14 cellular contexts compared by ENCODE assay signal in genomic region chr1:181077576-181078242, GRCh38. TPM values are rescaled to one million over a fixed set of nuclear protein-coding genes. Genes with fewer than 3 reads are reported as not detected.
DNase-seq lines count a peak whose midpoint lies in the region; TF ChIP-seq lines count a peak whose summit lies in the region.
"Had no signal": no experiment of that assay in that cellular context is flagged by ENCODE, and none has a peak within 500 bp of the region (broad histone marks: within the 10 kb centered on the region; RNA-seq: fewer than 3 reads in every experiment).

No MANE protein-coding gene starts in this region.

- no peak overlapping the region for H2BK15ac ChIP-seq in mesendoderm (replicated peaks; ENCODE audit: low read depth)

- peak overlapping the region; percentile 37 for H3K56ac ChIP-seq in mesendoderm (ENCODE audit: low read length)

- no peak overlapping the region for H3K4ac ChIP-seq in mesendoderm (ENCODE audit: low read depth, low read length)

- no peak overlapping the region for H2AK5ac ChIP-seq in mesendoderm (ENCODE audit: low read length)

- no peak for TF ChIP-seq CTCF in Loucy (conservative IDR thresholded peaks at IDR 0.05; ENCODE audit: low read length)
- no peak for TF ChIP-seq CTCF in prostate gland (IDR thresholded peaks at IDR 0.05)

- no peak overlapping the region for H4K8ac ChIP-seq in mesendoderm (ENCODE audit: low read depth, low read length)

- H3K27ac ChIP-seq in mesendoderm (ENCODE audit: low read depth, low read length) (no peak overlapping the region), prostate gland (no peak overlapping the region)

- H4K20me1 ChIP-seq in Loucy (ENCODE audit: insufficient read depth, low read length, poor library complexity, severe bottlenecking) = no peaks in the 10 kb centered on the region

- H2AFZ ChIP-seq in Loucy (ENCODE audit: low read length) = peak overlapping the region; percentile 47

- H4K5ac ChIP-seq in mesendoderm (ENCODE audit: low read length) = no peak overlapping the region

- no peak for TF ChIP-seq POLR2A in prostate gland (IDR thresholded peaks at IDR 0.05)

- H3K4me3 ChIP-seq in Loucy (ENCODE audit: low read length, poor library complexity, severe bottlenecking) (peak overlapping the region; percentile 15), mesendoderm (ENCODE audit: low read length) (no peak overlapping the region), prostate gland (no peak overlapping the region)

- H3F3A ChIP-seq in Loucy (ENCODE audit: low read depth) = no peaks in the 10 kb centered on the region

- no peak overlapping the region for H3K18ac ChIP-seq in mesendoderm (ENCODE audit: low read length)

- H3K36me3 ChIP-seq in Loucy (ENCODE audit: insufficient read depth, low read length) (no peaks in the 10 kb centered on the region), mesendoderm (ENCODE audit: control insufficient read depth, insufficient read depth, low read length) (no peaks in the 10 kb centered on the region), prostate gland (no peaks in the 10 kb centered on the region)

- peak overlapping the region; percentile 54 for H3K9ac ChIP-seq in Loucy (ENCODE audit: low read depth, low read length, poor library complexity, severe bottlenecking)
- no peak overlapping the region for H3K9ac ChIP-seq in mesendoderm (ENCODE audit: low read length)

- intact Hi-C loops in prostate gland (cut with DNase I) = no loop called here

- H3K23ac ChIP-seq in mesendoderm (ENCODE audit: low read length) = no peak overlapping the region

- H3K79me2 ChIP-seq in Loucy (ENCODE audit: insufficient read depth, low read length) (no peaks in the 10 kb centered on the region), mesendoderm (ENCODE audit: control insufficient read depth, insufficient read depth, low read length) (no peaks in the 10 kb centered on the region)

- H3K4me1 ChIP-seq in Loucy (ENCODE audit: insufficient read depth, low read length, poor library complexity, severe bottlenecking) = peaks cover 51% of the 10 kb centered on the region
- peaks cover 2% of the 10 kb centered on the region for H3K4me1 ChIP-seq in mesendoderm (ENCODE audit: control insufficient read depth, low read depth, low read length)
- H3K4me1 ChIP-seq in prostate gland (replicated peaks) = no peaks in the 10 kb centered on the region

- H3K79me1 ChIP-seq in mesendoderm (ENCODE audit: low read length) = no peaks in the 10 kb centered on the region

- H3K4me2 ChIP-seq in Loucy (ENCODE audit: low read depth, low read length, poor library complexity, severe bottlenecking) (peak overlapping the region; percentile 49), mesendoderm (ENCODE audit: low read length) (no peak overlapping the region)

- H3K9me3 ChIP-seq in Loucy (ENCODE audit: insufficient read depth, low read depth, low read length) = no peaks in the 10 kb centered on the region
- H3K9me3 ChIP-seq in prostate gland = no peaks in the 10 kb centered on the region

- no peaks in the 10 kb centered on the region for H3K27me3 ChIP-seq in Loucy (ENCODE audit: insufficient read depth, low read length, poor library complexity, severe bottlenecking)
- no peaks in the 10 kb centered on the region for H3K27me3 ChIP-seq in mesendoderm (ENCODE audit: insufficient read depth, low read length, poor library complexity)
- no peaks in the 10 kb centered on the region for H3K27me3 ChIP-seq in prostate gland (replicated peaks; ENCODE audit: insufficient read depth)

- no CpG with 5 or more reads among the region's 7 CpGs for WGBS in mesendoderm (ENCODE audit: extremely low coverage, insufficient coverage, low lambda C conversion rate)
- WGBS in prostate gland = 81% methylated on average over 7 of the region's 7 CpGs

- H2BK5ac ChIP-seq in mesendoderm (ENCODE audit: low read length) = no peak overlapping the region

- no peak overlapping the region for H2BK120ac ChIP-seq in mesendoderm (ENCODE audit: low read depth, low read length)

- no peaks in the 10 kb centered on the region for H3K9me2 ChIP-seq in Loucy (replicated peaks; ENCODE audit: low read depth, low read length)

- peak; percentile 38 for DNase-seq in Daoy (ENCODE audit: low read depth)
- peak; percentile 74 for DNase-seq in astrocyte of the hippocampus (ENCODE audit: low read depth, low spot score)
- peak; percentile 80 for DNase-seq in mesendoderm
- no peak for DNase-seq in hippocampal formation (lab: John Stamatoyannopoulos, UW)
- no peak for DNase-seq in prostate gland (ENCODE audit: low spot score)
- no peak for DNase-seq in HuH-7.5 (ENCODE audit: low spot score)
- no peak for DNase-seq in iPS-NIHi11 (ENCODE audit: low spot score)
- DNase-seq: activated CD4-positive, CD25-positive, alpha-beta regulatory T cell treated with anti-CD3 and anti-CD28 coated beads, Interleukin-2, amount 50 U/mL, for 72 hours; CD4-positive, alpha-beta T cell; cerebellar nuclear complex; H7; Kasumi-1; NCI-H446 treated with DMSO at 0.1 percent for 48 hours had no signal

RNA-seq across cellular contexts. Expression of gene IER5, which starts 10.8 kb away (rescaled TPM):
- total RNA-seq in Daoy (2014; rRNA removed; shearing (Covaris generic)) = 20.3 and 22.3 TPM in 2 replicates
- 3.5 TPM for polyA plus RNA-seq in mesendoderm (2013, experiment 1 of 2)
- polyA plus RNA-seq in mesendoderm (2013, experiment 2 of 2) = 3.2 TPM
- total RNA-seq in prostate gland = 10 to 100 TPM; 10.3 to 14.3 TPM

RNA-seq across cellular contexts. Expression of gene MR1, which starts 43.9 kb away (rescaled TPM):
- total RNA-seq in Daoy (2014; rRNA removed; shearing (Covaris generic)) = 5.2 and 7.1 TPM in 2 replicates
- polyA plus RNA-seq in mesendoderm (2013, experiment 1 of 2) = 0.06 TPM
- polyA plus RNA-seq in mesendoderm (2013, experiment 2 of 2) = 0.07 TPM
- 10 to 100 TPM; 14.3 to 17.5 TPM for total RNA-seq in prostate gland
- total RNA-seq: H7 had no signal

RNA-seq across cellular contexts. Expression of gene STX6, which starts 55.0 kb away (rescaled TPM):
- 17.7 and 19.1 TPM in 2 replicates for total RNA-seq in Daoy (2014; rRNA removed; shearing (Covaris generic))
- 17.3 TPM for polyA plus RNA-seq in mesendoderm (2013, experiment 1 of 2)
- polyA plus RNA-seq in mesendoderm (2013, experiment 2 of 2) = 18.0 TPM
- total RNA-seq in prostate gland = 10 to 100 TPM; 22.8 to 28.1 TPM

Comparison
In these comparisons a context has a peak if more than half of its experiments do, and no peak if none do; other contexts are left out.
1. DNase-seq: peak in Daoy (single experiment), astrocyte of the hippocampus (single experiment) and mesendoderm (single experiment); none in hippocampal formation (0 of 2), prostate gland (single experiment), HuH-7.5 (single experiment) and iPS-NIHi11 (single experiment).